Comparison of ENCODE assay signal across 15 cellular contexts in the genomic region with DNA sequence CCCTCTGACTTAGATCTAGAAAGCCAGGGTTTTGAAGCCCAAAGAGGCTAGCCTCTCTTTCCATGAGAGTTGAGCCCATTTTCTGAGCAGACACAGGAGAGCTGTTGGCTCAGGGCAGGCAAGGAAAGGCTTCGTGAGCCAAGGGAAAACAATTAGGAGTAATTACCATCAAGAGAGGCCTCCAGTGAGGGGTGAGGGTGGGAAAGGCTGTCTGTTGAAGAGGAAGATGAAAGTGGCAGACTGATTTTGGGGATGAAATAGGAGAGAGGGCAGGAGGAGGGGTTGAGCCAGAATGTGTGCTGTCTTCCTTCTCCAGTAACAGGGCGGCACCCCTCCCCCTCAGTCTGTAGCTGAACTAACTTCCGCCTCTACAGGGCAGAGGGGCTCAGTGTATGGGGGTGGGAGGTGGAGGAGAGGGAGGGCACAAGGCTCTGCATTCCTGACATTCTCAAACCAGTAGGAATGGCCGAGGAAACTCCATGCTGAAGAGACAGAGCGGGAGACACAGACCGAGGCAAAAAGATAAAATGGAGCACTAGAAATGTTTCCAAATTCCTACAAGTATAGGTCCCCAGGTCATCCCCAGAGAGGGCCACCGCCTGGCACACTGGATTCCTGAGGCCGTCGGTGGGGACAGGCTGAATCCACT. TPM values are rescaled to one million over a fixed set of nuclear protein-coding genes. Genes with fewer than 3 reads are reported as not detected.
DNase-seq lines count a peak whose midpoint lies in the region; ATAC-seq and TF ChIP-seq lines count a peak whose summit lies in the region.
"Had no signal": no experiment of that assay in that cellular context is flagged by ENCODE, and none has a peak within 500 bp of the region (broad histone marks: within the 10 kb centered on the region; RNA-seq: fewer than 3 reads in every experiment).

No MANE protein-coding gene starts in this region.

- WGBS in ovary, 3 donors, result 10 to 17% (median 10%) methylated on average over 9 of the region's 9 CpGs

- intact Hi-C loops in ovary (cut with DNase I), result no loop called here

- peak; percentile 85 for DNase-seq in H7
- DNase-seq in adipocyte (ENCODE audit: low read depth), result peak; percentile 6
- DNase-seq in ovary, result peak in 3 of 5 donors; percentile 45 to 59 (median 45)
- DNase-seq in SHP77 treated with DMSO at 0.1 percent for 48 hours (lab: John Stamatoyannopoulos, UW), result no peak
- no peak for DNase-seq in stimulated activated CD4-positive, alpha-beta T cell treated with anti-CD3 and anti-CD28 coated beads, Interleukin-2, amount 100 ng/mL, for 48 hours
- DNase-seq: activated T-cell treated with anti-CD3 and anti-CD28 coated beads for 4 hours; central memory CD4-positive, alpha-beta T cell; foreskin keratinocyte; NCI-H1092 treated with DMSO at 0.1 percent for 48 hours; stimulated activated CD4-positive, alpha-beta T cell treated with anti-CD3 and anti-CD28 coated beads, Interleukin-15, amount 100 ng/mL, for 24 hours; stimulated activated naive CD4-positive, alpha-beta T cell treated with Interleukin-2 at 50 U/mL for 16 hours had no signal

- H3K27me3 ChIP-seq in H7 (ENCODE audit: control insufficient read depth, insufficient read depth, low read length), result peaks cover 40% of the 10 kb centered on the region
- peaks cover 3% of the 10 kb centered on the region for H3K27me3 ChIP-seq in adipocyte (replicated peaks; ENCODE audit: control insufficient read depth, insufficient read depth, low read length)
- H3K27me3 ChIP-seq in iPS-15b (ENCODE audit: control insufficient read depth, insufficient read depth, low read length), result peaks cover 61% of the 10 kb centered on the region
- H3K27me3 ChIP-seq in ovary, result no peaks in the 10 kb centered on the region
- H3K27me3 ChIP-seq: foreskin keratinocyte had no signal

- no peak overlapping the region for H3K27ac ChIP-seq in ovary
- H3K27ac ChIP-seq: foreskin keratinocyte had no signal

- no peak for TF ChIP-seq EP300 in ovary (IDR thresholded peaks at IDR 0.05)

- no peak for TF ChIP-seq CTCF in ovary (IDR thresholded peaks at IDR 0.05)

- H3K4me3 ChIP-seq in H7 (ENCODE audit: insufficient read depth, low read depth, low read length) (no peak overlapping the region), adipocyte (ENCODE audit: low read length) (no peak overlapping the region), iPS-15b (ENCODE audit: low read depth, low read length) (peak overlapping the region; percentile 42), ovary (no peak overlapping the region)

- TF ChIP-seq POLR2A in ovary (IDR thresholded peaks at IDR 0.05), result no peak

- ATAC-seq in HG02623 (IDR thresholded peaks at IDR 0.05; ENCODE audit: unreplicated experiment), result no peak
- no peak for ATAC-seq in GM18502 (IDR thresholded peaks at IDR 0.05; ENCODE audit: poor library complexity, unreplicated experiment)
- ATAC-seq: foreskin keratinocyte had no signal

- H3K4me1 ChIP-seq in adipocyte (ENCODE audit: control insufficient read depth, insufficient read depth, low read length), result no peaks in the 10 kb centered on the region
- H3K4me1 ChIP-seq in iPS-15b (ENCODE audit: control insufficient read depth, insufficient read depth, low read length), result peaks cover 12% of the 10 kb centered on the region
- H3K4me1 ChIP-seq in ovary (ENCODE audit: insufficient read depth), result peaks cover 6% of the 10 kb centered on the region
- H3K4me1 ChIP-seq: foreskin keratinocyte had no signal

- H3K9me3 ChIP-seq in adipocyte (ENCODE audit: control insufficient read depth, low read length), result no peaks in the 10 kb centered on the region
- H3K9me3 ChIP-seq in iPS-15b (ENCODE audit: control insufficient read depth, insufficient read depth, low read length), result no peaks in the 10 kb centered on the region
- no peaks in the 10 kb centered on the region for H3K9me3 ChIP-seq in ovary

- H3K9ac ChIP-seq in adipocyte (ENCODE audit: low read length) (no peak overlapping the region), iPS-15b (ENCODE audit: low read depth, low read length) (peak overlapping the region; percentile 61)

- H3K36me3 ChIP-seq in H7 (replicated peaks; ENCODE audit: control insufficient read depth, insufficient read depth, low read length) (no peaks in the 10 kb centered on the region), adipocyte (ENCODE audit: control insufficient read depth, insufficient read depth, low read length, severe bottlenecking) (peaks cover 4% of the 10 kb centered on the region), iPS-15b (ENCODE audit: control insufficient read depth, insufficient read depth, low read length) (no peaks in the 10 kb centered on the region), ovary (no peaks in the 10 kb centered on the region)

RNA-seq across cellular contexts. Expression of a gene that starts 33.1 kb away (rescaled TPM):
- 2.0 and 4.6 TPM in 2 replicates for total RNA-seq in H7 (2014; rRNA removed; shearing (Covaris generic))
- 1 to 10 TPM in 5 of 7 donors, under 1 TPM in 1, not detected in 1; 0.72 to 1.5 (median 1.1) TPM for total RNA-seq in ovary
- under 1 TPM; 0.05 to 0.30 TPM for polyA plus RNA-seq in ovary
- total RNA-seq: mononuclear cell had no signal

Comparison
In these comparisons a context has a peak if more than half of its experiments do, and no peak if none do; other contexts are left out.
1. DNase-seq: peak in H7 (single experiment), adipocyte (single experiment) and ovary (3 of 5); none in SHP77 treated with DMSO at 0.1 percent for 48 hours (single experiment) and stimulated activated CD4-positive, alpha-beta T cell treated with anti-CD3 and anti-CD28 coated beads, Interleukin-2, amount 100 ng/mL, for 48 hours (0 of 2).